In the genomic region with DNA sequence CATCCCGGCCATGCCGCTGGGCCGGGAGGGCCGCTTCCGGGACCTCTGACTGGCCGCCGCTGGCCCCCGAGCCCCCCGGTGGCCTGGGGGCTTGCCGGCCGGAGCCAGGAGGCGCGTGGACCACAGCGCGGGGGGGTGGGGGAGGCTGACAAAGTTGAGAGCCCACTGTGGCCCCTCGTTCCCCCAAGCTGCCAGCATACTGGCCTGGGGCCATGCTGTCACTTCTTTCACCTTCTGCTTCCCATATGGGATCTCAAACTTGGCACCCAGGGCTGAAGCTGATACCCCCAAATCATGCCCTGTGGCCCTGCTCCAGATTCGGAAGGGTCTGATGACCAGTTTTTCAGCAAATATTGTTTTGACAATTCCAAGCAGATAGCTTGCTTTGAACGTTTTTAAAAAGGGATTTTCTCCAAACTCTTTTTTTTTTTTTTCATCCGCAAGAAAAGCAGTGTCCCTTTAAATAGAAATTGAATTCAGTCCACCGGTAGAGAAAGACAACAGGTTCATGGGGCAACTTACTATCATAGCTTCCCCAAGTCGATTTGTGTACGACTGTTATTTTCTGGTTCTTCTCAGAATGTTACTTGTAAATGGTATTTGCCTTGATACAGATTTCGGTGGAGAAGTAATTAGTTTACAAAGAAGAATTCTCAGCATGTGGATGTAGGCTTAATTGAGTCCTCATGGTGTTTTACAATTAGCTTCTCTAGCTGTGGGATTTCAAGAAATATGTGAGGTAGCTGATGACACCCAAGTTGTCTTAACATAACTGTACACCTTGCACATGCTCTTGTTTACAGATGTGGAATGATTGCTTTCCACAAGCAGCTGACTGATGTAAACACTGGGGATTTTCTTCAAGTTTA, we compare ENCODE assay signal across 1 cellular context.
TF ChIP-seq lines count a peak whose summit lies in the region.

No MANE protein-coding gene starts in this region.

TF ChIP-seq in GM23338, 12 proteins besides CTCF, POLR2A, EP300 and RAD21 (continued from another document):
- TF ChIP-seq, protein P1, sequence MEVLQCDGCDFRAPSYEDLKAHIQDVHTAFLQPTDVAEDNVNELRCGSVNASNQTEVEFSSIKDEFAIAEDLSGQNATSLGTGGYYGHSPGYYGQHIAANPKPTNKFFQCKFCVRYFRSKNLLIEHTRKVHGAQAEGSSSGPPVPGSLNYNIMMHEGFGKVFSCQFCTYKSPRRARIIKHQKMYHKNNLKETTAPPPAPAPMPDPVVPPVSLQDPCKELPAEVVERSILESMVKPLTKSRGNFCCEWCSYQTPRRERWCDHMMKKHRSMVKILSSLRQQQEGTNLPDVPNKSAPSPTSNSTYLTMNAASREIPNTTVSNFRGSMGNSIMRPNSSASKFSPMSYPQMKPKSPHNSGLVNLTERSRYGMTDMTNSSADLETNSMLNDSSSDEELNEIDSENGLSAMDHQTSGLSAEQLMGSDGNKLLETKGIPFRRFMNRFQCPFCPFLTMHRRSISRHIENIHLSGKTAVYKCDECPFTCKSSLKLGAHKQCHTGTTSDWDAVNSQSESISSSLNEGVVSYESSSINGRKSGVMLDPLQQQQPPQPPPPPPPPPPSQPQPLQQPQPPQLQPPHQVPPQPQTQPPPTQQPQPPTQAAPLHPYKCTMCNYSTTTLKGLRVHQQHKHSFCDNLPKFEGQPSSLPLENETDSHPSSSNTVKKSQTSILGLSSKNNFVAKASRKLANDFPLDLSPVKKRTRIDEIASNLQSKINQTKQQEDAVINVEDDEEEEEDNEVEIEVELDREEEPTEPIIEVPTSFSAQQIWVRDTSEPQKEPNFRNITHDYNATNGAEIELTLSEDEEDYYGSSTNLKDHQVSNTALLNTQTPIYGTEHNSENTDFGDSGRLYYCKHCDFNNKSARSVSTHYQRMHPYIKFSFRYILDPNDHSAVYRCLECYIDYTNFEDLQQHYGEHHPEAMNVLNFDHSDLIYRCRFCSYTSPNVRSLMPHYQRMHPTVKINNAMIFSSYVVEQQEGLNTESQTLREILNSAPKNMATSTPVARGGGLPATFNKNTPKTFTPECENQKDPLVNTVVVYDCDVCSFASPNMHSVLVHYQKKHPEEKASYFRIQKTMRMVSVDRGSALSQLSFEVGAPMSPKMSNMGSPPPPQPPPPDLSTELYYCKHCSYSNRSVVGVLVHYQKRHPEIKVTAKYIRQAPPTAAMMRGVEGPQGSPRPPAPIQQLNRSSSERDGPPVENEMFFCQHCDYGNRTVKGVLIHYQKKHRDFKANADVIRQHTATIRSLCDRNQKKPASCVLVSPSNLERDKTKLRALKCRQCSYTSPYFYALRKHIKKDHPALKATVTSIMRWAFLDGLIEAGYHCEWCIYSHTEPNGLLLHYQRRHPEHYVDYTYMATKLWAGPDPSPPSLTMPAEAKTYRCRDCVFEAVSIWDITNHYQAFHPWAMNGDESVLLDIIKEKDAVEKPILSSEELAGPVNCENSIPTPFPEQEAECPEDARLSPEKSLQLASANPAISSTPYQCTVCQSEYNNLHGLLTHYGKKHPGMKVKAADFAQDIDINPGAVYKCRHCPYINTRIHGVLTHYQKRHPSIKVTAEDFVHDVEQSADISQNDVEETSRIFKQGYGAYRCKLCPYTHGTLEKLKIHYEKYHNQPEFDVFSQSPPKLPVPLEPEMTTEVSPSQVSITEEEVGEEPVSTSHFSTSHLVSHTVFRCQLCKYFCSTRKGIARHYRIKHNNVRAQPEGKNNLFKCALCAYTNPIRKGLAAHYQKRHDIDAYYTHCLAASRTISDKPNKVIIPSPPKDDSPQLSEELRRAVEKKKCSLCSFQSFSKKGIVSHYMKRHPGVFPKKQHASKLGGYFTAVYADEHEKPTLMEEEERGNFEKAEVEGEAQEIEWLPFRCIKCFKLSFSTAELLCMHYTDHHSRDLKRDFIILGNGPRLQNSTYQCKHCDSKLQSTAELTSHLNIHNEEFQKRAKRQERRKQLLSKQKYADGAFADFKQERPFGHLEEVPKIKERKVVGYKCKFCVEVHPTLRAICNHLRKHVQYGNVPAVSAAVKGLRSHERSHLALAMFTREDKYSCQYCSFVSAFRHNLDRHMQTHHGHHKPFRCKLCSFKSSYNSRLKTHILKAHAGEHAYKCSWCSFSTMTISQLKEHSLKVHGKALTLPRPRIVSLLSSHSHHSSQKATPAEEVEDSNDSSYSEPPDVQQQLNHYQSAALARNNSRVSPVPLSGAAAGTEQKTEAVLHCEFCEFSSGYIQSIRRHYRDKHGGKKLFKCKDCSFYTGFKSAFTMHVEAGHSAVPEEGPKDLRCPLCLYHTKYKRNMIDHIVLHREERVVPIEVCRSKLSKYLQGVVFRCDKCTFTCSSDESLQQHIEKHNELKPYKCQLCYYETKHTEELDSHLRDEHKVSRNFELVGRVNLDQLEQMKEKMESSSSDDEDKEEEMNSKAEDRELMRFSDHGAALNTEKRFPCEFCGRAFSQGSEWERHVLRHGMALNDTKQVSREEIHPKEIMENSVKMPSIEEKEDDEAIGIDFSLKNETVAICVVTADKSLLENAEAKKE (CRISPR knock-in tag; IDR thresholded peaks at IDR 0.05): no peak
- no peak for TF ChIP-seq NANOG (IDR thresholded peaks at IDR 0.05; ENCODE audit: borderline replicate concordance)
